In the genomic region with DNA sequence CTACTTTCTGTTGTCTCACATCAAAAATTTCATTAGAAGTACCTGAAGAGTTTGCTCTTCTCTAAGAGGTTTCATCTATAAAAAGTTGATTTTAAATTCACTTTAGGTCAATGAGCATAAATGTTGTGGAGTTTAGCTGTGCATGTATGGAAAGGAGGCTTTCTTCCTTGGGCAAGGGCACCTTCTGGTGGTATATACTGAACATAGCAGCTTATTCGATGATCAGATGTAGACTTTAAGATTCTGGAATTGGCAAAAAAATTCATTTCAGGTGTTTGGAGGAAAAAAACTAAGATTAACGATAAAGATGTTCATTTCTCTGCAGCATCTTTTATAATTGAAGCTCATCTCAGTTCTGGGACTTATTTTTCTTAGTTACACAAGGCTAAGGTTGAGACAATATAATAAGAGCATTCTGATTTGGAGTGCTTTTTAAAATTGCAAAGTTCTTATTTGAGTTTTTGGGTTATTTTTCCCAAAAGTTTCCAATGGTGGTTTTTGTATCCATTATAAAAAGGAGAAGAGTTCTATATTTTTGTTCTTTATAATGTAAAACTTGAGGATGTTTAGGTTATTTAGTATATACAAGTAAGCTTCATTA, we compare ENCODE assay signal across 8 cellular contexts. TPM values are rescaled to one million over a fixed set of nuclear protein-coding genes. Genes with fewer than 3 reads are reported as not detected.
DNase-seq lines count a peak whose midpoint lies in the region; ATAC-seq and TF ChIP-seq lines count a peak whose summit lies in the region.

No MANE protein-coding gene starts in this region.

- POLR2A ChIA-PET in IMR-90 (lab: Charles Lee; ENCODE audit: unreplicated experiment) (no interaction called here), PC-3 (lab: Charles Lee; ENCODE audit: unreplicated experiment) (interaction anchor here (0.7 kb wide), 1 partner anchor 23 kb away, joined by 5 read pairs; no protein-coding TSS in a partner anchor)

- no peak overlapping the region for H3K56ac ChIP-seq in IMR-90 (ENCODE audit: extremely low read depth, insufficient read depth, low read length)

- no peak overlapping the region for H2AK5ac ChIP-seq in IMR-90 (ENCODE audit: low read depth, low read length)

- no peak overlapping the region for H2BK15ac ChIP-seq in IMR-90 (ENCODE audit: low read depth, low read length)

- H4K91ac ChIP-seq in IMR-90 (ENCODE audit: insufficient read depth, low read depth, low read length) = no peak overlapping the region

- no peaks in the 10 kb centered on the region for H3F3A ChIP-seq in GM23248 (ENCODE audit: insufficient read depth)
- H3F3A ChIP-seq in PC-3 (ENCODE audit: low read length, unreplicated experiment) = no peaks in the 10 kb centered on the region

- no peaks in the 10 kb centered on the region for H3K9me1 ChIP-seq in IMR-90 (ENCODE audit: insufficient read depth, low read length)

- no peaks in the 10 kb centered on the region for H3K36me3 ChIP-seq in GM23248 (ENCODE audit: low read depth)
- H3K36me3 ChIP-seq in IMR-90 (ENCODE audit: control insufficient read depth, insufficient read depth, low read length) = no peaks in the 10 kb centered on the region
- H3K36me3 ChIP-seq in PC-3 (ENCODE audit: low read depth, low read length) = no peaks in the 10 kb centered on the region
- no peaks in the 10 kb centered on the region for H3K36me3 ChIP-seq in mammary epithelial cell (ENCODE audit: insufficient read depth, low read length)
- H3K36me3 ChIP-seq in transverse colon = no peaks in the 10 kb centered on the region

- H4K8ac ChIP-seq in IMR-90 (ENCODE audit: low read depth in 2 of 2, low read length in 2 of 2) = no peak overlapping the region

- no peaks in the 10 kb centered on the region for H3K79me2 ChIP-seq in GM23248 (ENCODE audit: insufficient read depth)
- no peaks in the 10 kb centered on the region for H3K79me2 ChIP-seq in PC-3 (ENCODE audit: low read length)
- peaks cover 9% of the 10 kb centered on the region for H3K79me2 ChIP-seq in mammary epithelial cell (ENCODE audit: insufficient read depth, low read length)

- H2BK5ac ChIP-seq in IMR-90 (ENCODE audit: low read depth, low read length, poor library complexity, severe bottlenecking) = no peak overlapping the region

- no peak overlapping the region for H3K23ac ChIP-seq in IMR-90 (ENCODE audit: low read depth, low read length)

- TF ChIP-seq CTCF in IMR-90 (conservative IDR thresholded peaks at IDR 0.05; ENCODE audit: low read depth, low read length) (peak; percentile 98), PC-3 (conservative IDR thresholded peaks at IDR 0.05; ENCODE audit: low read depth, low read length) (peak; percentile 91), mammary epithelial cell (conservative IDR thresholded peaks at IDR 0.05 in 1 of 2, IDR thresholded peaks at IDR 0.05 in 1 of 2; ENCODE audit: extremely low read depth in 1 of 2, insufficient read depth in 1 of 2, low read depth in 1 of 2, low read length in 2 of 2) (peak; percentile 91 to 96), transverse colon (IDR thresholded peaks at IDR 0.05) (peak; percentile 74 to 81 (median 77))

- H2AK9ac ChIP-seq in IMR-90 (replicated peaks; ENCODE audit: low read depth, low read length, poor library complexity) = no peak overlapping the region

- no peak overlapping the region for H2BK20ac ChIP-seq in IMR-90 (ENCODE audit: low read depth, low read length)

- DNase-seq in stimulated activated CD4-positive, alpha-beta T cell treated with anti-CD3 and anti-CD28 coated beads, Interleukin-4, amount 100 ng/mL, for 24 hours = peak; percentile 26
- no peak for DNase-seq in stimulated activated CD4-positive, alpha-beta T cell treated with anti-CD3 and anti-CD28 coated beads, Interleukin-12 subunit alpha, Interleukin-12 subunit beta, amount 100 ng/mL, for 4 hours
- peak; percentile 83 for DNase-seq in GM23248
- DNase-seq in IMR-90 = peak; percentile 76
- peak; percentile 75 for DNase-seq in PC-3
- peak; percentile 49 for DNase-seq in mammary epithelial cell
- DNase-seq in kidney tubule cell (ENCODE audit: low spot score) = peak; percentile 69
- DNase-seq in transverse colon = peak; percentile 12

- H2BK120ac ChIP-seq in IMR-90 (ENCODE audit: low read depth, low read length) = no peak overlapping the region

- no peaks in the 10 kb centered on the region for H3K27me3 ChIP-seq in GM23248 (replicated peaks; ENCODE audit: insufficient read depth)
- H3K27me3 ChIP-seq in IMR-90 (ENCODE audit: control insufficient read depth, insufficient read depth, low read length) = no peaks in the 10 kb centered on the region
- no peaks in the 10 kb centered on the region for H3K27me3 ChIP-seq in PC-3 (ENCODE audit: low read length)
- no peaks in the 10 kb centered on the region for H3K27me3 ChIP-seq in mammary epithelial cell (ENCODE audit: insufficient read depth, low read length)
- H3K27me3 ChIP-seq in transverse colon = no peaks in the 10 kb centered on the region

- no peaks in the 10 kb centered on the region for H3K9me3 ChIP-seq in GM23248 (ENCODE audit: low read depth)
- no peaks in the 10 kb centered on the region for H3K9me3 ChIP-seq in IMR-90 (ENCODE audit: control insufficient read depth, insufficient read depth, low read length)
- no peaks in the 10 kb centered on the region for H3K9me3 ChIP-seq in PC-3 (ENCODE audit: low read length)
- H3K9me3 ChIP-seq in mammary epithelial cell (replicated peaks; ENCODE audit: insufficient read depth, low read length) = no peaks in the 10 kb centered on the region
- no peaks in the 10 kb centered on the region for H3K9me3 ChIP-seq in transverse colon

- BruUV-seq in IMR-90 (replicated peaks; lab: Mats Ljungman, UMichigan) = no TSS peak
- BruUV-seq in PC-3 (replicated peaks; lab: Mats Ljungman, UMichigan) = no TSS peak
- BruUV-seq in mammary epithelial cell (replicated peaks; lab: Mats Ljungman, UMichigan) = no TSS peak

- TF ChIP-seq POLR2A in IMR-90 (IDR thresholded peaks at IDR 0.05; ENCODE audit: low read depth, low read length) = peak; percentile 33; the same call in 1 of the 2 replicates
- TF ChIP-seq POLR2A in transverse colon (IDR thresholded peaks at IDR 0.05) = no peak

- H3K14ac ChIP-seq in IMR-90 (replicated peaks; ENCODE audit: low read depth, low read length) = no peak overlapping the region

- no peaks in the 10 kb centered on the region; a peak in 2 of 4 replicates for H3K79me1 ChIP-seq in IMR-90 (ENCODE audit: low read depth in 1 of 2, low read length in 2 of 2)

- ATAC-seq in IMR-90 (ENCODE audit: low read depth) (peak; percentile 97), PC-3 (peak; percentile 82)

- no peak for TF ChIP-seq EP300 in transverse colon (IDR thresholded peaks at IDR 0.05; ENCODE audit: low read depth)

- no peak overlapping the region for H2AFZ ChIP-seq in GM23248
- no peak overlapping the region for H2AFZ ChIP-seq in IMR-90 (replicated peaks; ENCODE audit: low read length, poor library complexity)
- no peak overlapping the region for H2AFZ ChIP-seq in PC-3 (ENCODE audit: low read length)
- H2AFZ ChIP-seq in mammary epithelial cell (ENCODE audit: low read depth, low read length) = no peak overlapping the region

- no peaks in the 10 kb centered on the region for H4K20me1 ChIP-seq in GM23248 (ENCODE audit: insufficient read depth)
- no peaks in the 10 kb centered on the region for H4K20me1 ChIP-seq in IMR-90 (ENCODE audit: insufficient read depth, low read length)
- no peaks in the 10 kb centered on the region for H4K20me1 ChIP-seq in PC-3 (ENCODE audit: low read length)
- H4K20me1 ChIP-seq in mammary epithelial cell (ENCODE audit: insufficient read depth, low read length) = no peaks in the 10 kb centered on the region

- H3K4me1 ChIP-seq in GM23248 (ENCODE audit: insufficient read depth) (no peaks in the 10 kb centered on the region), IMR-90 (ENCODE audit: control insufficient read depth, insufficient read depth, low read length) (no peaks in the 10 kb centered on the region), PC-3 (ENCODE audit: insufficient read depth, low read length) (no peaks in the 10 kb centered on the region), mammary epithelial cell (ENCODE audit: insufficient read depth, low read length) (peaks cover 20% of the 10 kb centered on the region), transverse colon (peaks cover 0 to 6% (median 0%) of the 10 kb centered on the region in 4 donors)

- no peak overlapping the region for H3K4me3 ChIP-seq in GM23248
- no peak overlapping the region for H3K4me3 ChIP-seq in IMR-90 (ENCODE audit: insufficient read depth, low read depth, low read length)
- H3K4me3 ChIP-seq in PC-3 (ENCODE audit: low read length) = no peak overlapping the region
- H3K4me3 ChIP-seq in mammary epithelial cell (replicated peaks in 1 of 3; ENCODE audit: insufficient read depth in 1 of 3, low read depth in 2 of 3, low read length in 3 of 3) = no peak overlapping the region
- H3K4me3 ChIP-seq in transverse colon = no peak overlapping the region

- CTCF ChIA-PET in IMR-90 (lab: Yijun Ruan, JAX) (interaction anchor here (0.7 to 1.7 kb wide), 8 partner anchors 8 to 534 kb away, joined by 3 to 7 read pairs (median 4); a partner anchor contains a TSS), PC-3 (lab: Charles Lee) (interaction anchor here (0.6 to 2.0 kb wide), 6 partner anchors 10 to 123 kb away, joined by 3 to 21 read pairs (median 4); a partner anchor contains a TSS), mammary epithelial cell (lab: Charles Lee; ENCODE audit: low non-redundant PET) (interaction anchor here (0.6 to 1.5 kb wide), 5 partner anchors 106 to 392 kb away, joined by 3 to 18 read pairs (median 6); no protein-coding TSS in a partner anchor)

- 5 to 6% methylated on average over 2 of the region's 2 CpGs for WGBS in GM23248 (ENCODE audit: low coverage in 1 of 2, low lambda C conversion rate in 2 of 2, missing lambda C conversion rate in 2 of 2), 2 experiments
- WGBS in IMR-90 (ENCODE audit: extremely low coverage in 2 of 2, insufficient read length in 1 of 2), 2 experiments = no CpG with 5 or more reads among the region's 2 CpGs
- WGBS in mammary epithelial cell (ENCODE audit: low coverage, missing lambda C conversion rate) = 4% methylated on average over 2 of the region's 2 CpGs
- 4 to 14% methylated on average over 2 of the region's 2 CpGs for WGBS in transverse colon (ENCODE audit: low coverage in 1 of 2), 2 donors

- in situ Hi-C loops in GM23248 (cut with MboI) (loop anchor here (25.0 kb wide), 1 partner anchor 420 kb away; no protein-coding TSS in a partner anchor), IMR-90 (cut with MboI; ENCODE audit: low sequenced_read_pairs) (loop anchor here (5.0 to 25.0 kb wide), 4 partner anchors 75 to 520 kb away; a partner anchor contains a TSS), mammary epithelial cell (cut with MboI; ENCODE audit: low sequenced_read_pairs in 2 of 2) (loop anchor here (5.0 to 25.0 kb wide), 4 partner anchors 78 to 370 kb away; a partner anchor contains a TSS), transverse colon (cut with MboI; ENCODE audit: low pct_ligation_motif_present in 1 of 4, low pct_unique_long_range_greater_than_20kb in 1 of 4, low sequenced_read_pairs in 3 of 4) (loop anchor here in 3 of 4 donors (10.0 to 25.0 kb wide), 3 partner anchors 108 to 445 kb away; no protein-coding TSS in a partner anchor)

- no peak overlapping the region for H3K4ac ChIP-seq in IMR-90 (ENCODE audit: low read depth, low read length)

- H3K9ac ChIP-seq in GM23248 (no peak overlapping the region), IMR-90 (ENCODE audit: low read depth, low read length) (no peak overlapping the region), PC-3 (ENCODE audit: low read length) (no peak overlapping the region), mammary epithelial cell (ENCODE audit: insufficient read depth, low read length) (no peak overlapping the region)

- TF ChIP-seq RAD21 in IMR-90 (IDR thresholded peaks at IDR 0.05; ENCODE audit: low read length) = peak; percentile 99

- no peaks in the 10 kb centered on the region for H3K9me2 ChIP-seq in GM23248 (ENCODE audit: insufficient read depth)
- H3K9me2 ChIP-seq in PC-3 (replicated peaks; ENCODE audit: low read length) = no peaks in the 10 kb centered on the region

- no peak overlapping the region for H3K18ac ChIP-seq in IMR-90 (ENCODE audit: low read depth, low read length)

- dilution Hi-C loops in IMR-90 (cut with HindIII; ENCODE audit: low sequenced_read_pairs, unreplicated experiment) (no loop called here), mammary epithelial cell (cut with HindIII; ENCODE audit: low sequenced_read_pairs) (no loop called here)

- H3K4me2 ChIP-seq in GM23248 (ENCODE audit: unreplicated experiment) (no peak overlapping the region), IMR-90 (ENCODE audit: low read depth, low read length) (no peak overlapping the region), PC-3 (ENCODE audit: low read length) (no peak overlapping the region), mammary epithelial cell (ENCODE audit: insufficient read depth, low read depth, low read length) (no peak overlapping the region)

- H3K27ac ChIP-seq in GM23248 = no peak overlapping the region
- H3K27ac ChIP-seq in IMR-90 (ENCODE audit: insufficient read depth, low read length) = no peak overlapping the region
- no peak overlapping the region for H3K27ac ChIP-seq in PC-3 (ENCODE audit: low read length)
- no peak overlapping the region for H3K27ac ChIP-seq in mammary epithelial cell (ENCODE audit: insufficient read depth, low read depth, low read length)
- H3K27ac ChIP-seq in transverse colon = no peak overlapping the region

- intact Hi-C loops in IMR-90 (cut with micrococcal nuclease) = loop anchor here (1.0 to 2.0 kb wide), 7 partner anchors 46 to 1048 kb away; a partner anchor contains a TSS
- intact Hi-C loops in PC-3 (cut with micrococcal nuclease) = loop anchor here (1.0 to 5.0 kb wide), 6 partner anchors 45 to 532 kb away; a partner anchor contains a TSS
- intact Hi-C loops in mammary epithelial cell (cut with micrococcal nuclease) = loop anchor here (1.0 to 5.0 kb wide), 7 partner anchors 45 to 532 kb away; a partner anchor contains a TSS
- intact Hi-C loops in transverse colon (cut with DNase I; ENCODE audit: low total_unique reads) = no loop called here

- H4K5ac ChIP-seq in IMR-90 (ENCODE audit: low read depth, low read length) = no peak overlapping the region

RNA-seq across cellular contexts. Expression of a gene that starts 46.8 kb away (rescaled TPM):
- total RNA-seq in GM23248 (2014; rRNA removed; shearing (Covaris generic)) = 14.4 and 19.1 TPM in 2 replicates
- 12.1 and 14.7 TPM in 2 replicates for polyA plus RNA-seq in GM23248 (2016; fragmentation: Nextera tagmentation; extraction: Ambion mirVana)
- total RNA-seq in IMR-90 (2012; rRNA removed) = 21.0 and 29.7 TPM in 2 replicates
- 6.1 and 8.7 TPM in 2 replicates for polyA plus RNA-seq in IMR-90 (2012; rRNA removed)
- 3.1 and 4.4 TPM in 2 replicates for polyA plus RNA-seq in IMR-90 (2012; cell fraction: cytosol; rRNA removed)
- polyA plus RNA-seq in IMR-90 (2012; cell fraction: nucleus; rRNA removed; ENCODE audit: low replicate concordance) = 1.6 and 7.0 TPM in 2 replicates
- 7.9 and 9.0 TPM in 2 replicates for total RNA-seq in PC-3 (2014; rRNA removed)
- 10 to 100 TPM; 20.8 to 26.5 TPM for total RNA-seq in mammary epithelial cell
- 7.3 TPM for polyA plus RNA-seq in mammary epithelial cell
- not detected for polyA minus RNA-seq in mammary epithelial cell
- 10 to 100 TPM in 3 of 4 donors, under 1 TPM in 1; 0.40 to 92.8 (median 25.6) TPM for total RNA-seq in transverse colon
